ENCODE assay signal across 17 cellular contexts in the genomic region with DNA sequence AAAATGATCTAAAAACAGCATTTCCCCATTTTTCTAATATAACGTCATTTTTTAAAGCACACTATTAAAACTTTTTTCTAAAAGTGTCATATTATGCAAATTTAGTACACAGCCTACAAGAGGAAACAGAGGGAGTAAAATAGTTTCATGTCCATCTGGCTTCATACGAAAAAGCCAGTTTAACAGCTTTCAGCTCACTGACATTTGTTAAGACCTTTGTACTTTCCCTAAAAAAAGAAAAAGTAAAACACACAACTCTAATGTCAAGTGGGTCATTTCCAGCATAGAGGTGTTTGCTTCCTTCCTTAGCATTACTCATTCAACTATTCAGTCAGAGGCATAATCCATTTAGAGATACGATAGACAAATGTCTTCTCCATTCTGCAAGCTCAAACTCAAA.
"Had no signal": no experiment of that assay in that cellular context is flagged by ENCODE, and none has a peak within 500 bp of the region (broad histone marks: within the 10 kb centered on the region; RNA-seq: fewer than 3 reads in every experiment).

No MANE protein-coding gene starts in this region.

- H3K4me1 Mint-ChIP-seq: nephron had no signal

- DNase-seq: activated CD4-positive, alpha-beta T cell treated with anti-CD3 and anti-CD28 coated beads, Interleukin-2, amount 50 U/mL, for 1 hour; activated CD4-positive, CD25-positive, alpha-beta regulatory T cell; activated naive CD4-positive, alpha-beta T cell treated with anti-CD3 and anti-CD28 coated beads for 36 hours; hippocampal formation; mammary epithelial cell; nucleus accumbens; posterior cingulate gyrus; stimulated activated CD4-positive, alpha-beta T cell treated with anti-CD3 and anti-CD28 coated beads, Interleukin-2, amount 100 ng/mL, for 48 hours; stimulated activated naive CD4-positive, alpha-beta T cell treated with Interleukin-2 at 50 U/mL for 16 hours; substantia nigra had no signal

- H3K4me3 ChIP-seq: tibial nerve, vagina had no signal

- H3K4me1 ChIP-seq: tibial nerve, vagina had no signal

- FAIRE-seq: astrocyte, bronchial epithelial cell had no signal

- H3K27me3 Mint-ChIP-seq: dendritic cell treated with granulocyte-macrophage colony-stimulating factor and Interleukin-4, amounts not matched to agents 40 ng/mL and 50 ng/mL, for 4 days had no signal

- H3K4me3 Mint-ChIP-seq: activated naive CD4-positive, alpha-beta T cell treated with anti-CD3 and anti-CD28 coated beads for 36 hours; dendritic cell treated with granulocyte-macrophage colony-stimulating factor and Interleukin-4, amounts not matched to agents 40 ng/mL and 50 ng/mL, for 4 days; nephron; T-helper 2 cell treated with Interferon-gamma antibody and Interleukin-4, amounts not matched to agents 5 μg/mL and 100 μg/mL, for 36 hours had no signal

- H3K27me3 ChIP-seq: tibial nerve, vagina had no signal

- H3K27ac ChIP-seq: tibial nerve, vagina had no signal
